ENCODE assay signal across 8 cellular contexts in the genomic region with DNA sequence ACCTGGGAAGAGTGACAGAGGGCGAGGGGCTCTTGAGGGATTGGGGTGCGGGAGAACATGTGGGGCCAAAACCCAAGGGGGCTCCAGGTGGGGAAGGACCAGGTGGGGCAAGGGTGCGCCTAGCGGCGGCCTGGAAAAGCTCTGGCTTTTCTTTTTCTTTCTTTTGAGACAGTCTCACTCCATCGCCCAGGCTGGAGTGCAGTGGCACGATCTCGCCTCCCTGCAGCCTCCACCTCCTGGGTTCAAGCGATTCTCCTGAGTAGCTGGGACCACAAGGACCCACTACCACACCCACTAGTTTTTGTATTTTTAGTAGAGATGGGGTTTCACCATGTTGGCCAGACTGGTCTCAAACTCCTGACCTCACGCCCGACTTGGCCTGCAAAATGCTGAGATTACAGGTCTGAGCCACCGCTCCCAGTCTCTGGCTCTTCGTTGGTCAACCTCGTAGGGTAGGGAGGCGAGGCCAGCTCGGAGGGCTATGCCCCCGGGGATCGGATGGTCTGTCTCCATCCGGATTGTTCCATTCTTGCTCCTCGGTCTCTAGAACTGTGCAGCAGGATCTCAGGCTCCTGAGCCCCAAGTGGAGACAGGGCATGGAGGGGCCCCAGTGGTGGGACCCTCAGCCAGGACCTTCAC. TPM values are rescaled to one million over a fixed set of nuclear protein-coding genes. Genes with fewer than 3 reads are reported as not detected.
DNase-seq lines count a peak whose midpoint lies in the region; ATAC-seq, FAIRE-seq and TF ChIP-seq lines count a peak whose summit lies in the region.

No MANE protein-coding gene starts in this region.

- H3K27me3 Mint-ChIP-seq in H9 (ENCODE audit: low read depth): peaks cover 51% of the 10 kb centered on the region
- no peaks in the 10 kb centered on the region for H3K27me3 Mint-ChIP-seq in natural killer cell treated with Interleukin-12 subunit alpha and Interleukin-12 subunit beta and Interleukin-15 and Interleukin-18, amount 100 ng/mL, for 72 hours

- TF ChIP-seq CTCF in H9 (conservative IDR thresholded peaks at IDR 0.05) (peak; percentile 68), bronchial epithelial cell (IDR thresholded peaks at IDR 0.05; ENCODE audit: insufficient read depth, low read length, severe bottlenecking) (peak; percentile 55)

- no peak overlapping the region for H2BK15ac ChIP-seq in H9 (ENCODE audit: low read depth, low read length)

- H3K9me3 Mint-ChIP-seq in H9: peaks cover 5 to 6% of the 10 kb centered on the region in 2 experiments; a peak in 4 of 5 replicates
- H3K9me3 Mint-ChIP-seq in natural killer cell treated with Interleukin-12 subunit alpha and Interleukin-12 subunit beta and Interleukin-15 and Interleukin-18, amount 100 ng/mL, for 72 hours: no peaks in the 10 kb centered on the region

- no peak overlapping the region for H4K5ac ChIP-seq in H9 (ENCODE audit: insufficient read length, low read depth, low read length)

- peaks cover 28% of the 10 kb centered on the region for H3K23me2 ChIP-seq in H9 (ENCODE audit: insufficient read length, low read depth, low read length, poor library complexity, severe bottlenecking)

- FAIRE-seq in bronchial epithelial cell (lab: Jason Lieb, UNC): no peak

- ATAC-seq in natural killer cell treated with Interleukin-12 subunit alpha and Interleukin-12 subunit beta and Interleukin-15 and Interleukin-18, amount 100 ng/mL, for 72 hours: no peak
- ATAC-seq in GM21423 (IDR thresholded peaks at IDR 0.05; ENCODE audit: unreplicated experiment) (no peak), GM21529 (IDR thresholded peaks at IDR 0.05; ENCODE audit: unreplicated experiment) (no peak)

- H3K56ac ChIP-seq in H9 (ENCODE audit: insufficient read length, low read depth, low read length): no peak overlapping the region

- H2BK120ac ChIP-seq in H9 (ENCODE audit: low read depth, low read length, poor library complexity, severe bottlenecking): no peak overlapping the region

- no peak for DNase-seq in H9
- DNase-seq in bronchial epithelial cell (ENCODE audit: low read depth): no peak
- no peak for DNase-seq in natural killer cell treated with Interleukin-12 subunit alpha and Interleukin-12 subunit beta and Interleukin-15 and Interleukin-18, amount 100 ng/mL, for 72 hours (ENCODE audit: low spot score)
- no peak for DNase-seq in T1000 (lab: John Stamatoyannopoulos, UW)
- DNase-seq in caudate nucleus (lab: John Stamatoyannopoulos, UW): no peak

- no peak overlapping the region for H2BK20ac ChIP-seq in H9 (ENCODE audit: low read depth, low read length, poor library complexity, severe bottlenecking)

- no peak overlapping the region for H2AK5ac ChIP-seq in H9 (ENCODE audit: insufficient read length, low read length)

- peak overlapping the region; percentile 59 to 94 for H3K4me3 Mint-ChIP-seq in H9
- H3K4me3 Mint-ChIP-seq in natural killer cell treated with Interleukin-12 subunit alpha and Interleukin-12 subunit beta and Interleukin-15 and Interleukin-18, amount 100 ng/mL, for 72 hours: peak overlapping the region; percentile 99

- H3K4me1 ChIP-seq in BLaER1: peaks cover 47% of the 10 kb centered on the region
- peaks cover 4% of the 10 kb centered on the region; the same call in 1 of the 2 replicates for H3K4me1 ChIP-seq in H9 (ENCODE audit: insufficient read depth, low read length)

- peaks cover 0 to 3% (median 1%) of the 10 kb centered on the region in 3 experiments; a peak in 1 of 7 replicates for H3K36me3 Mint-ChIP-seq in H9 (ENCODE audit: insufficient read depth in 1 of 3, low read depth in 3 of 3)
- H3K36me3 Mint-ChIP-seq in natural killer cell treated with Interleukin-12 subunit alpha and Interleukin-12 subunit beta and Interleukin-15 and Interleukin-18, amount 100 ng/mL, for 72 hours: peaks cover 35% of the 10 kb centered on the region

- peaks cover 34% of the 10 kb centered on the region for H4K20me1 ChIP-seq in BLaER1
- H4K20me1 ChIP-seq in H9 (ENCODE audit: control insufficient read depth, insufficient read depth, insufficient read length): peaks cover 3% of the 10 kb centered on the region

- no CpG with 5 or more reads among the region's 20 CpGs for WGBS in H9 (ENCODE audit: extremely low coverage, insufficient read length, low lambda C conversion rate)

- H3K27ac Mint-ChIP-seq in H9: no peak overlapping the region
- peak overlapping the region; percentile 90 to 99 for H3K27ac Mint-ChIP-seq in natural killer cell treated with Interleukin-12 subunit alpha and Interleukin-12 subunit beta and Interleukin-15 and Interleukin-18, amount 100 ng/mL, for 72 hours

- H3K4me2 ChIP-seq in BLaER1 (peak overlapping the region; percentile 95), H9 (ENCODE audit: insufficient read depth, insufficient read length, low read length) (peak overlapping the region; percentile 65)

- no peak overlapping the region for H3K23ac ChIP-seq in H9 (ENCODE audit: insufficient read length, low read depth, low read length)

- H3K14ac ChIP-seq in H9 (ENCODE audit: insufficient read depth, low read length): no peak overlapping the region

- no peak overlapping the region for H3T11ph ChIP-seq in H9 (ENCODE audit: low read length)

- H3K4ac ChIP-seq in H9 (ENCODE audit: low read depth, low read length): no peak overlapping the region

- H3K36me3 ChIP-seq in BLaER1 (no peaks in the 10 kb centered on the region), bronchial epithelial cell (ENCODE audit: control insufficient read depth, insufficient read depth, low read length) (peaks cover 2% of the 10 kb centered on the region)

- no peak overlapping the region for H2BK5ac ChIP-seq in H9 (ENCODE audit: insufficient read length, low read length)

- H3K18ac ChIP-seq in H9 (ENCODE audit: insufficient read length, low read depth, low read length): no peak overlapping the region

- H3K27ac ChIP-seq in BLaER1 (peak overlapping the region; percentile 71), H9 (ENCODE audit: insufficient read length, low read depth, low read length) (no peak overlapping the region), caudate nucleus (ENCODE audit: low read depth, low read length) (no peak overlapping the region)

- no peaks in the 10 kb centered on the region for H3K79me1 ChIP-seq in H9 (ENCODE audit: insufficient read depth, low read depth, low read length, poor library complexity, severe bottlenecking)

- H3K9ac ChIP-seq in BLaER1 (peak overlapping the region; percentile 55; the same call in 1 of the 2 replicates), H9 (ENCODE audit: extremely low read depth, insufficient read length, low read length) (no peak overlapping the region)

- H2AFZ ChIP-seq in H9 (ENCODE audit: low read length): no peak overlapping the region

- H3K27me3 ChIP-seq in BLaER1 (no peaks in the 10 kb centered on the region), H9 (ENCODE audit: insufficient read depth, low read length) (peaks cover 7% of the 10 kb centered on the region; the same call in 1 of the 2 replicates), bronchial epithelial cell (ENCODE audit: control insufficient read depth, insufficient read depth, low read length) (no peaks in the 10 kb centered on the region)

- H3K79me2 ChIP-seq in H9 (ENCODE audit: insufficient read depth, low read length): peaks cover 2% of the 10 kb centered on the region; the same call in 1 of the 2 replicates

- H3K4me3 ChIP-seq in BLaER1: peak overlapping the region; percentile 93
- H3K4me3 ChIP-seq in bronchial epithelial cell (ENCODE audit: low read depth, low read length): peak overlapping the region; percentile 99

- H4K8ac ChIP-seq in H9 (replicated peaks; ENCODE audit: insufficient read length, low read depth, low read length): no peak overlapping the region

- H3K9me3 ChIP-seq in BLaER1 (peaks cover 36% of the 10 kb centered on the region), H9 (ENCODE audit: control insufficient read depth, low read depth, low read length) (peaks cover 4% of the 10 kb centered on the region)

- H3K4me1 Mint-ChIP-seq in H9: peaks cover 17 to 26% of the 10 kb centered on the region in 2 experiments
- peaks cover 10 to 39% of the 10 kb centered on the region in 2 donors for H3K4me1 Mint-ChIP-seq in natural killer cell treated with Interleukin-12 subunit alpha and Interleukin-12 subunit beta and Interleukin-15 and Interleukin-18, amount 100 ng/mL, for 72 hours (ENCODE audit: low read depth in 2 of 2)

- no peak overlapping the region for H2BK12ac ChIP-seq in H9 (ENCODE audit: insufficient read length, low read depth, low read length)

- no peak overlapping the region for H4K91ac ChIP-seq in H9 (ENCODE audit: insufficient read length, low read depth, low read length)

RNA-seq across cellular contexts. Expression of a gene that starts 3.7 kb away (rescaled TPM):
- total RNA-seq in H9 (2021) (13.5 and 16.2 TPM in 2 replicates), bronchial epithelial cell (25.8 and 26.1 TPM in 2 replicates)
- 100 to 1,000 TPM; 233 to 784 TPM for total RNA-seq in natural killer cell treated with Interleukin-12 subunit alpha and Interleukin-12 subunit beta and Interleukin-15 and Interleukin-18, amount 100 ng/mL, for 72 hours

RNA-seq across cellular contexts. Expression of a gene that starts 22.9 kb away (rescaled TPM):
- total RNA-seq in H9 (2021): 173 and 174 TPM in 2 replicates
- 54.0 and 74.5 TPM in 2 replicates for total RNA-seq in bronchial epithelial cell
- total RNA-seq in natural killer cell treated with Interleukin-12 subunit alpha and Interleukin-12 subunit beta and Interleukin-15 and Interleukin-18, amount 100 ng/mL, for 72 hours: 100 to 1,000 TPM in 1 of 2 donors, 10 to 100 TPM in 1; 74.9 to 165 TPM

RNA-seq across cellular contexts. Expression of a gene that starts 52.3 kb away (rescaled TPM):
- 214 and 219 TPM in 2 replicates for total RNA-seq in H9 (2021)
- 39.5 and 44.9 TPM in 2 replicates for total RNA-seq in bronchial epithelial cell
- total RNA-seq in natural killer cell treated with Interleukin-12 subunit alpha and Interleukin-12 subunit beta and Interleukin-15 and Interleukin-18, amount 100 ng/mL, for 72 hours: 100 to 1,000 TPM in 1 of 2 donors, 10 to 100 TPM in 1; 80.1 to 124 TPM

Comparison
In these comparisons a context has a peak if more than half of its experiments do, and no peak if none do; other contexts are left out.
1. H3K27ac Mint-ChIP-seq: peak in natural killer cell treated with Interleukin-12 subunit alpha and Interleukin-12 subunit beta and Interleukin-15 and Interleukin-18, amount 100 ng/mL, for 72 hours (2 of 2); none in H9 (0 of 3).